32 cellular contexts compared by ENCODE assay signal in genomic region chr19:44628793-44629192, GRCh38. TPM values are rescaled to one million over a fixed set of nuclear protein-coding genes. Genes with fewer than 3 reads are reported as not detected.
"Had no signal": no experiment of that assay in that cellular context is flagged by ENCODE, and none has a peak within 500 bp of the region (broad histone marks: within the 10 kb centered on the region; RNA-seq: fewer than 3 reads in every experiment).

No MANE protein-coding gene starts in this region.

- H3K4me3 ChIP-seq: ascending aorta, breast epithelium, cardiac muscle cell, colonic mucosa, dorsolateral prefrontal cortex, esophagus muscularis mucosa, gastrocnemius medialis, heart left ventricle had no signal

- H3K27ac ChIP-seq: ascending aorta, breast epithelium, cardiac muscle cell, colonic mucosa, dorsolateral prefrontal cortex, esophagus muscularis mucosa, foreskin keratinocyte, gastrocnemius medialis, heart left ventricle had no signal

- H3K9me3 ChIP-seq: ascending aorta, breast epithelium, colonic mucosa, esophagus muscularis mucosa, gastrocnemius medialis, heart left ventricle had no signal

- H3K27me3 ChIP-seq: ascending aorta, breast epithelium, cardiac muscle cell, colonic mucosa, esophagus muscularis mucosa, foreskin keratinocyte, gastrocnemius medialis, heart left ventricle had no signal

- H3K4me1 ChIP-seq: breast epithelium, colonic mucosa had no signal

- ATAC-seq: activated naive CD4-positive, alpha-beta T cell treated with anti-CD3 and anti-CD28 coated beads, Interleukin-2, amount 50 U/mL, for 72 hours; activated T-cell treated with anti-CD3 and anti-CD28 coated beads, Interleukin-2, amount 50 U/mL, for 72 hours; foreskin keratinocyte; gastrocnemius medialis; heart left ventricle; T-cell had no signal

- H3K36me3 ChIP-seq: ascending aorta, breast epithelium, cardiac muscle cell, colonic mucosa, esophagus muscularis mucosa, gastrocnemius medialis, heart left ventricle had no signal

- DNase-seq: activated CD4-positive, alpha-beta memory T cell treated with anti-CD3 and anti-CD28 coated beads, Interleukin-2, amount 10 ng/mL, durations not matched to agents 7 days and 5 days; activated CD4-positive, alpha-beta T cell treated with anti-CD3 and anti-CD28 coated beads for 1 hour; activated CD4-positive, alpha-beta T cell treated with anti-CD3 and anti-CD28 coated beads for 4 hours; activated CD4-positive, alpha-beta T cell treated with anti-CD3 and anti-CD28 coated beads, Interleukin-2, amount 10 ng/mL, durations not matched to agents 7 days and 5 days; activated CD4-positive, alpha-beta T cell treated with anti-CD3 and anti-CD28 coated beads, Interleukin-2, amount 50 U/mL, for 4 hours; activated CD4-positive, CD25-positive, alpha-beta regulatory T cell; activated CD8-positive, alpha-beta memory T cell treated with anti-CD3 and anti-CD28 coated beads, Interleukin-2, amount 50 U/mL, for 48 hours; activated gamma-delta T cell; activated naive CD4-positive, alpha-beta T cell; activated naive CD4-positive, alpha-beta T cell treated with anti-CD3 and anti-CD28 coated beads, Interleukin-2, amount 10 ng/mL, durations not matched to agents 7 days and 5 days; activated naive CD8-positive, alpha-beta T cell treated with anti-CD3 and anti-CD28 coated beads, Interleukin-2, amount 10 ng/mL, durations not matched to agents 7 days and 5 days; activated T-cell treated with anti-CD3 and anti-CD28 coated beads for 4 hours; activated T-cell treated with anti-CD3 and anti-CD28 coated beads, Interleukin-2, amount 50 U/mL, for 24 hours; activated T-cell treated with anti-CD3 and anti-CD28 coated beads, Interleukin-2, amount 50 U/mL, for 72 hours; central memory CD4-positive, alpha-beta T cell; cerebellar nuclear complex; colonic mucosa; dorsolateral prefrontal cortex; effector memory CD4-positive, alpha-beta T cell; endodermal cell; erythroblast; foreskin keratinocyte; gastrocnemius medialis; glutamatergic neuron; heart left ventricle; T-cell; T1000 had no signal

RNA-seq across cellular contexts. Expression of gene IGSF23, which starts 15.4 kb away (rescaled TPM):
- total RNA-seq: activated CD4-positive, alpha-beta memory T cell treated with anti-CD3 and anti-CD28 coated beads, Interleukin-2, amount 10 ng/mL, durations not matched to agents 7 days and 5 days; activated CD4-positive, alpha-beta T cell treated with anti-CD3 and anti-CD28 coated beads, Interleukin-2, amount 10 ng/mL, durations not matched to agents 7 days and 5 days; activated naive CD4-positive, alpha-beta T cell treated with anti-CD3 and anti-CD28 coated beads, Interleukin-2, amount 50 U/mL, for 72 hours; activated naive CD8-positive, alpha-beta T cell treated with anti-CD3 and anti-CD28 coated beads, Interleukin-2, amount 10 ng/mL, durations not matched to agents 7 days and 5 days; activated T-cell treated with anti-CD3 and anti-CD28 coated beads, Interleukin-2, amount 50 U/mL, for 72 hours; ascending aorta; breast epithelium; cardiac muscle cell; colonic mucosa; dorsolateral prefrontal cortex; endodermal cell; esophagus muscularis mucosa; foreskin keratinocyte; gastrocnemius medialis; T-cell had no signal
- polyA plus RNA-seq: cardiac muscle cell, foreskin keratinocyte had no signal
